1 cellular context compared by ENCODE assay signal in genomic region chr5:40825461-40826043, GRCh38.
TF ChIP-seq lines count a peak whose summit lies in the region.

No MANE protein-coding gene starts in this region.

TF ChIP-seq in GM12878, 131 proteins besides CTCF, POLR2A, EP300 and RAD21:
- TF ChIP-seq PML (IDR thresholded peaks at IDR 0.05; ENCODE audit: low read length) = peak; percentile 3; the same call in 1 of the 2 replicates
- 0 out of 2 replicates have a peak, but pooled peaks have one; percentile 16 for TF ChIP-seq CREM (IDR thresholded peaks at IDR 0.05; ENCODE audit: low read depth)
- TF ChIP-seq POLR2AphosphoS5 (IDR thresholded peaks at IDR 0.05; ENCODE audit: low read length) = peak; percentile 22; the same call in 1 of the 2 replicates
TF ChIP-seq in GM12878: peak in this region for 3; not testable (repeated sequence) for 128.
